20 cellular contexts compared by ENCODE assay signal in the genomic region with DNA sequence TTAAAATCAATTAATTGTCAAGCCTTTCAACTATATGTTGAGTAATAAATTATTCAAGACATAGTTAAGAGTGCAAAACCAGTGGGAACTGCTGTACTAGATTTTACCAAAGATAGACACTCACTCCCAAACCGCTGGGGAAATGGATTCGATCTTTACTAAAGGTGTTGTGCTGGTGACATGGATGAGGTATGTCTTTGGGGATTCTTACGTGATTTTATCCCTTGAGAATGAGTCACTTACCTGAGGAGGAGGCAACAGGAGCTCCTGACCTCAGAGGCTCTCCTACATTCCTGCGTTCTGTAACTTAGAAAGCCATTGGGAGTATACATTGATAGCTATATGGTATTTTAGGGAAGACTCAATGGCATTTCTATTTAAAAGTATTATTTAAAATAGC.
A peak's percentile ranks its signal among the peaks of the same experiment; 100 is the strongest.
DNase-seq lines count a peak whose midpoint lies in the region; ATAC-seq, FAIRE-seq and TF ChIP-seq lines count a peak whose summit lies in the region.
"Had no signal": no experiment of that assay in that cellular context is flagged by ENCODE, and none has a peak within 500 bp of the region (broad histone marks: within the 10 kb centered on the region; RNA-seq: fewer than 3 reads in every experiment).

No MANE protein-coding gene starts in this region.

- H3K4me1 ChIP-seq in HepG2 (ENCODE audit: insufficient read depth, low read length) = peaks cover 100% of the 10 kb centered on the region
- H3K4me1 ChIP-seq in right lobe of liver = peaks cover 0 to 16% (median 5%) of the 10 kb centered on the region in 4 donors
- peaks cover 50% of the 10 kb centered on the region for H3K4me1 ChIP-seq in endothelial cell of umbilical vein (ENCODE audit: control insufficient read depth, extremely low read depth, insufficient read depth, low read length)
- H3K4me1 ChIP-seq in HAP-1 = peaks cover 16% of the 10 kb centered on the region
- H3K4me1 ChIP-seq: parathyroid adenoma had no signal

- intact Hi-C loops in HepG2 (cut with micrococcal nuclease; ENCODE audit: unreplicated experiment) (loop anchor here (10.0 kb wide), 1 partner anchor 308 kb away; no protein-coding TSS in a partner anchor), right lobe of liver (cut with DNase I) (no loop called here), endothelial cell of umbilical vein (cut with micrococcal nuclease) (loop anchor here (10.0 kb wide), 1 partner anchor 1028 kb away; no protein-coding TSS in a partner anchor)

- peaks cover 2% of the 10 kb centered on the region for H3K9me3 Mint-ChIP-seq in osteocyte (ENCODE audit: unreplicated experiment)
- H3K9me3 Mint-ChIP-seq in stimulated activated naive B cell treated with anti-CD40 and anti-IgM and Interleukin-4, amounts not matched to agents 10 μg/mL and 1 μg/mL and 100 μg/mL, for 72 hours = peaks cover under 1 to 3% of the 10 kb centered on the region in 2 donors
- H3K9me3 Mint-ChIP-seq: activated CD4-positive, alpha-beta T cell treated with anti-CD3 and anti-CD28 coated beads, Interleukin-2, amount 10 ng/mL, durations not matched to agents 24 days and 14 days; activated naive CD8-positive, alpha-beta T cell treated with anti-CD3 and anti-CD28 coated beads, Interleukin-2, amount 50 U/mL, for 24 hours; natural killer cell had no signal

- TF ChIP-seq CTCF in HepG2 (CRISPR knock-in tag; IDR thresholded peaks at IDR 0.05) (no peak), right lobe of liver (IDR thresholded peaks at IDR 0.05) (no peak), endothelial cell of umbilical vein (IDR thresholded peaks at IDR 0.05; ENCODE audit: extremely low read depth in 1 of 2, insufficient read depth in 1 of 2, low read depth in 1 of 2, low read length in 2 of 2) (no peak), osteocyte (IDR thresholded peaks at IDR 0.05) (no peak)

- TF ChIP-seq RAD21 in HepG2 (CRISPR knock-in tag; IDR thresholded peaks at IDR 0.05) = no peak

- H4K20me1 ChIP-seq in HepG2 (ENCODE audit: insufficient read depth, low read length) (no peaks in the 10 kb centered on the region), endothelial cell of umbilical vein (replicated peaks; ENCODE audit: control insufficient read depth, extremely low read depth, insufficient read depth, low read length) (no peaks in the 10 kb centered on the region)

- TF ChIP-seq EP300 in HepG2 (IDR thresholded peaks at IDR 0.05; ENCODE audit: low read depth in 2 of 2, low read length in 2 of 2) = no peak
- TF ChIP-seq EP300 in HepG2 (CRISPR knock-in tag; IDR thresholded peaks at IDR 0.05; ENCODE audit: borderline replicate concordance) = no peak

- H3K4me3 ChIP-seq in HepG2 (replicated peaks in 1 of 3; ENCODE audit: insufficient read depth in 1 of 3, low read depth in 2 of 3, low read length in 3 of 3) = no peak overlapping the region; a peak in 1 of 6 replicates
- no peak overlapping the region for H3K4me3 ChIP-seq in right lobe of liver
- no peak overlapping the region for H3K4me3 ChIP-seq in endothelial cell of umbilical vein (replicated peaks in 1 of 3; ENCODE audit: insufficient read depth in 1 of 3, low read depth in 1 of 3, low read length in 3 of 3)
- H3K4me3 ChIP-seq in HAP-1 = no peak overlapping the region
- H3K4me3 ChIP-seq in H7 (ENCODE audit: insufficient read depth, low read depth, low read length) = no peak overlapping the region
- H3K4me3 ChIP-seq: tibial nerve had no signal

- BruUV-seq in HepG2 (replicated peaks; lab: Mats Ljungman, UMichigan) (no TSS peak), endothelial cell of umbilical vein (replicated peaks; lab: Mats Ljungman, UMichigan) (no TSS peak)

- H3K9ac ChIP-seq in HepG2 (ENCODE audit: insufficient read depth, low read depth, low read length) (no peak overlapping the region), endothelial cell of umbilical vein (replicated peaks; ENCODE audit: extremely low read depth, insufficient read depth, low read length) (no peak overlapping the region)
- H3K9ac ChIP-seq: parathyroid adenoma had no signal

- in situ Hi-C loops in HepG2 (cut with HindIII; ENCODE audit: extremely low pct_ligation_motif_present, low pct_unique_long_range_greater_than_20kb) = no loop called here
- in situ Hi-C loops in HAP-1 (cut with MboI; ENCODE audit: low sequenced_read_pairs) = no loop called here

- POLR2A ChIA-PET in HepG2 (lab: Yijun Ruan, JAX) = interaction anchor here (1.0 to 6.9 kb wide), 6 partner anchors 18 to 1901 kb away, joined by 3 to 167 read pairs (median 6); no protein-coding TSS in a partner anchor
- POLR2A ChIA-PET in endothelial cell of umbilical vein (lab: Charles Lee) = no interaction called here

- ATAC-seq in HepG2 (no peak), right lobe of liver (no peak)
- no peak for ATAC-seq in stimulated activated naive B cell treated with anti-CD40 and anti-IgM and Interleukin-4, amounts not matched to agents 10 μg/mL and 1 μg/mL and 100 μg/mL, for 72 hours (replicated peaks)
- ATAC-seq: activated naive CD8-positive, alpha-beta T cell treated with anti-CD3 and anti-CD28 coated beads, Interleukin-2, amount 50 U/mL, for 24 hours; natural killer cell had no signal

- no peak for DNase-seq in HepG2 (ENCODE audit: low spot score)
- no peak for DNase-seq in right lobe of liver
- no peak for DNase-seq in endothelial cell of umbilical vein (ENCODE audit: low read depth, low spot score)
- DNase-seq in osteocyte (ENCODE audit: extremely low spot score, unreplicated experiment) = no peak
- no peak for DNase-seq in HK-2 (ENCODE audit: unreplicated experiment)
- DNase-seq in HAP-1 (ENCODE audit: low spot score in 2 of 2) = no peak
- DNase-seq in stimulated activated naive B cell treated with anti-CD40 and anti-IgM and Interleukin-4, amounts not matched to agents 10 μg/mL and 1 μg/mL and 100 μg/mL, for 72 hours = no peak
- no peak for DNase-seq in H7
- DNase-seq: 8988T; activated CD4-positive, alpha-beta T cell treated with anti-CD3 and anti-CD28 coated beads, Interleukin-2, amount 10 ng/mL, durations not matched to agents 24 days and 14 days; activated CD8-positive, alpha-beta memory T cell treated with anti-CD3 and anti-CD28 coated beads, Interleukin-2, amount 50 U/mL, for 4 hours; activated naive CD8-positive, alpha-beta T cell treated with anti-CD3 and anti-CD28 coated beads, Interleukin-2, amount 50 U/mL, for 24 hours; central memory CD4-positive, alpha-beta T cell; COR-L47; natural killer cell; NCI-H526; stimulated activated CD4-positive, alpha-beta T cell treated with anti-CD3 and anti-CD28 coated beads, Interleukin-1b, Interleukin-23, amount 100 ng/mL, for 48 hours; stimulated activated naive CD4-positive, alpha-beta T cell had no signal

- H3K36me3 Mint-ChIP-seq in osteocyte (ENCODE audit: unreplicated experiment) = no peaks in the 10 kb centered on the region
- no peaks in the 10 kb centered on the region for H3K36me3 Mint-ChIP-seq in stimulated activated naive B cell treated with anti-CD40 and anti-IgM and Interleukin-4, amounts not matched to agents 10 μg/mL and 1 μg/mL and 100 μg/mL, for 72 hours
- H3K36me3 Mint-ChIP-seq: natural killer cell had no signal

- peaks cover 63% of the 10 kb centered on the region for H3K4me1 Mint-ChIP-seq in osteocyte (ENCODE audit: unreplicated experiment)
- peaks cover 0 to 4% of the 10 kb centered on the region in 2 donors for H3K4me1 Mint-ChIP-seq in stimulated activated naive B cell treated with anti-CD40 and anti-IgM and Interleukin-4, amounts not matched to agents 10 μg/mL and 1 μg/mL and 100 μg/mL, for 72 hours
- H3K4me1 Mint-ChIP-seq: activated CD4-positive, alpha-beta T cell treated with anti-CD3 and anti-CD28 coated beads, Interleukin-2, amount 10 ng/mL, durations not matched to agents 24 days and 14 days; activated naive CD8-positive, alpha-beta T cell treated with anti-CD3 and anti-CD28 coated beads, Interleukin-2, amount 50 U/mL, for 24 hours; natural killer cell had no signal

- dilution Hi-C loops in endothelial cell of umbilical vein (cut with MboI; ENCODE audit: extremely low pct_ligation_motif_present, low sequenced_read_pairs) = no loop called here

- FAIRE-seq in HepG2 (lab: Jason Lieb, UNC) = no peak
- no peak for FAIRE-seq in endothelial cell of umbilical vein (lab: Jason Lieb, UNC)

- H3K9me3 ChIP-seq in HepG2 (ENCODE audit: low read length) (no peaks in the 10 kb centered on the region), right lobe of liver (no peaks in the 10 kb centered on the region), endothelial cell of umbilical vein (replicated peaks; ENCODE audit: control insufficient read depth, insufficient read depth, low read length) (no peaks in the 10 kb centered on the region), HAP-1 (no peaks in the 10 kb centered on the region)
- H3K9me3 ChIP-seq: tibial nerve had no signal

- H3K36me3 ChIP-seq in HepG2 (replicated peaks in 1 of 2; ENCODE audit: control insufficient read depth in 1 of 2, insufficient read depth in 2 of 2, low read length in 2 of 2) (no peaks in the 10 kb centered on the region), right lobe of liver (no peaks in the 10 kb centered on the region), endothelial cell of umbilical vein (ENCODE audit: control insufficient read depth in 2 of 2, extremely low read depth in 1 of 2, insufficient read depth in 2 of 2, low read length in 2 of 2) (no peaks in the 10 kb centered on the region), HAP-1 (replicated peaks) (no peaks in the 10 kb centered on the region), H7 (replicated peaks; ENCODE audit: control insufficient read depth, insufficient read depth, low read length) (no peaks in the 10 kb centered on the region)
- H3K36me3 ChIP-seq: tibial nerve had no signal

- no peaks in the 10 kb centered on the region for H3K79me2 ChIP-seq in HepG2 (ENCODE audit: insufficient read depth, low read length)
- H3K79me2 ChIP-seq in endothelial cell of umbilical vein (ENCODE audit: control insufficient read depth, insufficient read depth, low read length) = no peaks in the 10 kb centered on the region
- H3K79me2 ChIP-seq: parathyroid adenoma had no signal

- 92% methylated on average over 4 of the region's 4 CpGs for WGBS in HepG2 (ENCODE audit: low lambda C conversion rate)
- 90% methylated on average over 4 of the region's 4 CpGs for WGBS in right lobe of liver (ENCODE audit: insufficient coverage, low coverage, low lambda C conversion rate, missing lambda C conversion rate)

- no peak overlapping the region for H3K4me3 Mint-ChIP-seq in osteocyte (ENCODE audit: unreplicated experiment)
- H3K4me3 Mint-ChIP-seq in stimulated activated naive B cell treated with anti-CD40 and anti-IgM and Interleukin-4, amounts not matched to agents 10 μg/mL and 1 μg/mL and 100 μg/mL, for 72 hours = no peak overlapping the region
- H3K4me3 Mint-ChIP-seq: activated CD4-positive, alpha-beta T cell treated with anti-CD3 and anti-CD28 coated beads, Interleukin-2, amount 10 ng/mL, durations not matched to agents 24 days and 14 days; activated naive CD8-positive, alpha-beta T cell treated with anti-CD3 and anti-CD28 coated beads, Interleukin-2, amount 50 U/mL, for 24 hours; natural killer cell had no signal

- no peaks in the 10 kb centered on the region for H3K9me1 ChIP-seq in endothelial cell of umbilical vein (replicated peaks; ENCODE audit: control insufficient read depth, extremely low read depth, insufficient read depth, low read length)

- CTCF ChIA-PET in HepG2 (lab: Yijun Ruan, JAX; ENCODE audit: low intra/inter-chr PET ratio, low total read pairs) (no interaction called here), endothelial cell of umbilical vein (lab: Charles Lee) (interaction anchor here (1.1 to 2.6 kb wide), 5 partner anchors 11 to 347 kb away, joined by 3 to 13 read pairs (median 8); no protein-coding TSS in a partner anchor)

- no peaks in the 10 kb centered on the region for H3K27me3 ChIP-seq in HepG2 (ENCODE audit: control insufficient read depth in 1 of 2, insufficient read depth in 2 of 2, low read length in 2 of 2)
- no peaks in the 10 kb centered on the region for H3K27me3 ChIP-seq in right lobe of liver
- H3K27me3 ChIP-seq in endothelial cell of umbilical vein (ENCODE audit: control insufficient read depth in 2 of 2, insufficient read depth in 2 of 2, low read length in 2 of 2) = no peaks in the 10 kb centered on the region
- no peaks in the 10 kb centered on the region for H3K27me3 ChIP-seq in HAP-1 (ENCODE audit: low read depth)
- no peaks in the 10 kb centered on the region for H3K27me3 ChIP-seq in H7 (ENCODE audit: control insufficient read depth, insufficient read depth, low read length)
- H3K27me3 ChIP-seq: tibial nerve had no signal

- peak overlapping the region; percentile 92 for H3K27ac ChIP-seq in HepG2 (ENCODE audit: extremely low read length, insufficient read depth, low read length)
- no peak overlapping the region for H3K27ac ChIP-seq in right lobe of liver
- H3K27ac ChIP-seq in endothelial cell of umbilical vein (ENCODE audit: insufficient read depth, low read depth, low read length) = peak overlapping the region; percentile 100
- H3K27ac ChIP-seq: parathyroid adenoma had no signal

- H3K27ac Mint-ChIP-seq in osteocyte (ENCODE audit: unreplicated experiment) = peak overlapping the region; percentile 92
- no peak overlapping the region for H3K27ac Mint-ChIP-seq in stimulated activated naive B cell treated with anti-CD40 and anti-IgM and Interleukin-4, amounts not matched to agents 10 μg/mL and 1 μg/mL and 100 μg/mL, for 72 hours
- H3K27ac Mint-ChIP-seq: activated CD4-positive, alpha-beta T cell treated with anti-CD3 and anti-CD28 coated beads, Interleukin-2, amount 10 ng/mL, durations not matched to agents 24 days and 14 days; activated naive CD8-positive, alpha-beta T cell treated with anti-CD3 and anti-CD28 coated beads, Interleukin-2, amount 50 U/mL, for 24 hours; natural killer cell had no signal

- H3K27me3 Mint-ChIP-seq in osteocyte (ENCODE audit: unreplicated experiment) = no peaks in the 10 kb centered on the region
- H3K27me3 Mint-ChIP-seq in stimulated activated naive B cell treated with anti-CD40 and anti-IgM and Interleukin-4, amounts not matched to agents 10 μg/mL and 1 μg/mL and 100 μg/mL, for 72 hours = no peaks in the 10 kb centered on the region
- H3K27me3 Mint-ChIP-seq: activated CD4-positive, alpha-beta T cell treated with anti-CD3 and anti-CD28 coated beads, Interleukin-2, amount 10 ng/mL, durations not matched to agents 24 days and 14 days; activated naive CD8-positive, alpha-beta T cell treated with anti-CD3 and anti-CD28 coated beads, Interleukin-2, amount 50 U/mL, for 24 hours had no signal

- 0 out of 2 replicates have a peak overlapping the region, but pooled peaks have one; percentile 51 for H3K4me2 ChIP-seq in HepG2 (ENCODE audit: low read depth, low read length)
- H3K4me2 ChIP-seq in endothelial cell of umbilical vein (ENCODE audit: insufficient read depth, low read length) = no peak overlapping the region

- no peak overlapping the region for H2AFZ ChIP-seq in HepG2 (ENCODE audit: low read length)
- H2AFZ ChIP-seq in endothelial cell of umbilical vein (ENCODE audit: low read depth, low read length) = no peak overlapping the region
- H2AFZ ChIP-seq: parathyroid adenoma had no signal

- no peak for TF ChIP-seq POLR2A in HepG2 (IDR thresholded peaks at IDR 0.05; ENCODE audit: insufficient read depth in 1 of 2, low read depth in 2 of 2, low read length in 2 of 2)
- TF ChIP-seq POLR2A in right lobe of liver (IDR thresholded peaks at IDR 0.05) = no peak
- no peak for TF ChIP-seq POLR2A in endothelial cell of umbilical vein (IDR thresholded peaks at IDR 0.05; ENCODE audit: low read depth, low read length)

Comparison
In these comparisons a context has a peak if more than half of its experiments do, and no peak if none do; other contexts are left out.
1. H3K27ac ChIP-seq: peak in HepG2 (single experiment) and endothelial cell of umbilical vein (single experiment); none in right lobe of liver (0 of 3).
2. intact Hi-C loops: an anchor here in HepG2 (10.0 kb wide) and endothelial cell of umbilical vein (10.0 kb wide); none called in right lobe of liver.